In the genomic region with DNA sequence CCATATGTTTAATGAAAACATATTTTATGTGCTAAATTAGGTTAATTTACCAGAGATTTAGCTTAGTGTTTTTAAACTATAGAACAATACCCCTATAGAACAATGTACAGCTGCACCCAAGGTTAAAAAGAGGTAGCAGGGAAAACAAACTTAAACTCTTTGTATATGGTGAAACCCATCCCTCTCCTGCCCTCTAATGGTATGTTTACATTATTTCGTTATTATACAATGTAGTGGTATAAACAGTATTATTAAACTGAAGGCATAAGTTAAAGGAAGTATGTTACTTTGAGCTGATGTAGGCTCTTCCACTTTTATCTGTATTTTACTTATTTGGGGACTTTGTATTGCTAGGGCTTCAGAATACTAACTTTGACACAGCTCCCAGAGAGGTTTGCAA, we compare ENCODE assay signal across 10 cellular contexts. TPM values are rescaled to one million over a fixed set of nuclear protein-coding genes. Genes with fewer than 3 reads are reported as not detected.
DNase-seq lines count a peak whose midpoint lies in the region; ATAC-seq and TF ChIP-seq lines count a peak whose summit lies in the region.
"Had no signal": no experiment of that assay in that cellular context is flagged by ENCODE, and none has a peak within 500 bp of the region (broad histone marks: within the 10 kb centered on the region; RNA-seq: fewer than 3 reads in every experiment).

No MANE protein-coding gene starts in this region.

- no peak for TF ChIP-seq EP300 in suprapubic skin (IDR thresholded peaks at IDR 0.05)

- H3K4me1 Mint-ChIP-seq in HFFc6 (ENCODE audit: low read depth), result peaks cover 5% of the 10 kb centered on the region; the same call in 1 of the 2 replicates
- H3K4me1 Mint-ChIP-seq: activated naive CD4-positive, alpha-beta T cell treated with anti-CD3 and anti-CD28 coated beads, Interleukin-2, amount 10 ng/mL, durations not matched to agents 7 days and 5 days had no signal

- intact Hi-C loops in left ventricle myocardium superior (cut with micrococcal nuclease), result no loop called here

- no peak overlapping the region for H3K4me3 ChIP-seq in Peyer's patch
- H3K4me3 ChIP-seq in suprapubic skin, result no peak overlapping the region
- H3K4me3 ChIP-seq: testis had no signal

- H3K4me3 Mint-ChIP-seq in HFFc6, result no peak overlapping the region
- H3K4me3 Mint-ChIP-seq: activated naive CD4-positive, alpha-beta T cell treated with anti-CD3 and anti-CD28 coated beads, Interleukin-2, amount 10 ng/mL, durations not matched to agents 7 days and 5 days had no signal

- no peaks in the 10 kb centered on the region for H3K9me3 ChIP-seq in Peyer's patch
- H3K9me3 ChIP-seq in suprapubic skin, result no peaks in the 10 kb centered on the region
- H3K9me3 ChIP-seq: testis had no signal

- peaks cover 9% of the 10 kb centered on the region; the same call in 1 of the 2 replicates for H3K36me3 Mint-ChIP-seq in HFFc6 (ENCODE audit: low read depth)

- WGBS in suprapubic skin, result 26% methylated on average over 1 of the region's 1 CpG

- TF ChIP-seq POLR2A in Peyer's patch (IDR thresholded peaks at IDR 0.05), result no peak
- no peak for TF ChIP-seq POLR2A in suprapubic skin (IDR thresholded peaks at IDR 0.05)

- H3K27me3 ChIP-seq in Peyer's patch, result no peaks in the 10 kb centered on the region
- H3K27me3 ChIP-seq in foreskin keratinocyte, result no peaks in the 10 kb centered on the region
- no peaks in the 10 kb centered on the region for H3K27me3 ChIP-seq in suprapubic skin
- H3K27me3 ChIP-seq: testis had no signal

- no peak overlapping the region for H3K27ac Mint-ChIP-seq in HFFc6
- H3K27ac Mint-ChIP-seq: activated naive CD4-positive, alpha-beta T cell treated with anti-CD3 and anti-CD28 coated beads, Interleukin-2, amount 10 ng/mL, durations not matched to agents 7 days and 5 days had no signal

- peak; percentile 55 for TF ChIP-seq CTCF in HFFc6 (IDR thresholded peaks at IDR 0.05)
- TF ChIP-seq CTCF in Peyer's patch (IDR thresholded peaks at IDR 0.05), result peak in 4 of 6 experiments; percentile 15 to 27 (median 23)
- peak; percentile 63 for TF ChIP-seq CTCF in foreskin keratinocyte (conservative IDR thresholded peaks at IDR 0.05)
- no peak for TF ChIP-seq CTCF in suprapubic skin (IDR thresholded peaks at IDR 0.05)

- H3K27ac ChIP-seq in Peyer's patch, result no peak overlapping the region
- H3K27ac ChIP-seq in foreskin keratinocyte, result no peak overlapping the region
- H3K27ac ChIP-seq in suprapubic skin, result no peak overlapping the region
- H3K27ac ChIP-seq: testis had no signal

- H3K36me3 ChIP-seq in Peyer's patch, result peaks cover 0 to 15% (median 0%) of the 10 kb centered on the region in 3 donors
- peaks cover 13% of the 10 kb centered on the region for H3K36me3 ChIP-seq in suprapubic skin

- no peak for ATAC-seq in foreskin keratinocyte
- ATAC-seq in left ventricle myocardium superior, result no peak

- DNase-seq in DMS 273 (lab: John Stamatoyannopoulos, UW; ENCODE audit: unreplicated experiment), result peak; percentile 41
- DNase-seq in DMS 273 treated with DMSO at 0.1 percent for 48 hours (lab: John Stamatoyannopoulos, UW), result no peak
- DNase-seq in HFFc6, result peak; percentile 2
- DNase-seq in Peyer's patch, result no peak
- DNase-seq in foreskin keratinocyte, result no peak
- no peak for DNase-seq in activated CD4-positive, CD25-positive, alpha-beta regulatory T cell treated with anti-CD3 and anti-CD28 coated beads, Interleukin-2, amount 50 U/mL, for 72 hours
- no peak for DNase-seq in left ventricle myocardium superior
- no peak for DNase-seq in suprapubic skin (ENCODE audit: low spot score in 2 of 2)
- DNase-seq: activated naive CD4-positive, alpha-beta T cell treated with anti-CD3 and anti-CD28 coated beads, Interleukin-2, amount 10 ng/mL, durations not matched to agents 7 days and 5 days; testis had no signal

- no peaks in the 10 kb centered on the region for H3K9me3 Mint-ChIP-seq in HFFc6
- H3K9me3 Mint-ChIP-seq: activated naive CD4-positive, alpha-beta T cell treated with anti-CD3 and anti-CD28 coated beads, Interleukin-2, amount 10 ng/mL, durations not matched to agents 7 days and 5 days had no signal

- H3K27me3 Mint-ChIP-seq in HFFc6 (ENCODE audit: insufficient read depth), result no peaks in the 10 kb centered on the region; the same call in 1 of the 2 replicates

- H3K4me1 ChIP-seq in Peyer's patch (no peaks in the 10 kb centered on the region), foreskin keratinocyte (no peaks in the 10 kb centered on the region), suprapubic skin (no peaks in the 10 kb centered on the region)
- H3K4me1 ChIP-seq: testis had no signal

RNA-seq across cellular contexts. Expression of a gene that starts 16.7 kb away (rescaled TPM):
- total RNA-seq in HFFc6 (2021; fragmentation: NEBNext Ultra II Directional; extraction: Animal tissue kit (Norgen Biotek cat#: 25700)), result 1 to 10 TPM in 1 of 6 experiments, under 1 TPM in 5; 0.26 to 1.0 (median 0.67) TPM
- total RNA-seq in Peyer's patch (not detected), foreskin keratinocyte (2.5 and 2.8 TPM in 2 replicates), left ventricle myocardium superior (not detected), suprapubic skin (under 1 TPM in 1 of 4 donors, not detected in 3; 0.26 TPM)
- polyA plus RNA-seq in foreskin keratinocyte, result 0.78 and 0.89 TPM in 2 replicates

Comparison
In these comparisons a context has a peak if more than half of its experiments do, and no peak if none do; other contexts are left out.
1. DNase-seq: peak in DMS 273 (single experiment) and HFFc6 (single experiment); none in DMS 273 treated with DMSO at 0.1 percent for 48 hours (single experiment), Peyer's patch (0 of 3), foreskin keratinocyte (0 of 2), activated CD4-positive, CD25-positive, alpha-beta regulatory T cell treated with anti-CD3 and anti-CD28 coated beads, Interleukin-2, amount 50 U/mL, for 72 hours (single experiment), left ventricle myocardium superior (single experiment) and suprapubic skin (0 of 2).
2. CTCF ChIP-seq: peak in HFFc6 (single experiment), Peyer's patch (4 of 6) and foreskin keratinocyte (single experiment); none in suprapubic skin (0 of 2).